Comparison of ENCODE assay signal across 21 cellular contexts in the genomic region with DNA sequence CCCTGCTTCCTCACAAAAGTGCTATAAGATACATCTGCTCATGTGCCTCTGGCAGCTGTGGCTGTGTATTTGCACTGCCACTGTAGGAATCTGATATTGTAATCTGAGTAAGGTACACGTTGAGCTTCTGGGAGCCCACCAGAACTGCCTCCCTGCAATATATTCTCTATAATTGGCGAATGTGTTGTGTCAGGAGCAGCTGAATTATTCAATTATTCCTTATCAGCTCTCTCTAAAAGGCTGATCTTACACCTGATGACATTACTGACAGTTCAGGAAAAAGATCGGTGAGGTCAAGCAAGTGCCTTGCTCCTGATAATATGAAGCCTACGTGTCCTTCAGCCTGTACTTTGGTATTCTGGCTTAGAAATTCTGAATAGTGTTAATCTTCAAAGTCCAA.
"Had no signal": no experiment of that assay in that cellular context is flagged by ENCODE, and none has a peak within 500 bp of the region (broad histone marks: within the 10 kb centered on the region; RNA-seq: fewer than 3 reads in every experiment).

No MANE protein-coding gene starts in this region.

- H3K4me3 ChIP-seq: cardiac muscle cell, K562, SK-N-MC had no signal

- H3K27ac ChIP-seq: brain microvascular endothelial cell, cardiac muscle cell, SK-N-MC, VCaP had no signal

- H3K27me3 ChIP-seq: brain microvascular endothelial cell, cardiac muscle cell had no signal

- ATAC-seq: activated T-cell treated with anti-CD3 and anti-CD28 coated beads, Interleukin-2, amount 50 U/mL, for 4 hours; K562 had no signal

- DNase-seq: activated CD4-positive, alpha-beta memory T cell treated with anti-CD3 and anti-CD28 coated beads for 36 hours; activated CD4-positive, alpha-beta T cell treated with anti-CD3 and anti-CD28 coated beads, Interleukin-2, amount 10 ng/mL, durations not matched to agents 7 days and 5 days; activated CD4-positive, CD25-positive, alpha-beta regulatory T cell; activated CD8-positive, alpha-beta memory T cell treated with anti-CD3 and anti-CD28 coated beads for 24 hours; activated gamma-delta T cell; activated naive CD4-positive, alpha-beta T cell treated with anti-CD3 and anti-CD28 coated beads, Interleukin-2, amount 10 ng/mL, durations not matched to agents 7 days and 5 days; activated naive CD8-positive, alpha-beta T cell treated with anti-CD3 and anti-CD28 coated beads for 36 hours; activated T-cell treated with anti-CD3 and anti-CD28 coated beads, Interleukin-2, amount 50 U/mL, for 4 hours; brain microvascular endothelial cell; Kasumi-1; NCI-H1048; NCI-H1694; NCI-H2029; NCI-H510A treated with DMSO at 0.1 percent for 48 hours; NCI-H82; SIG-M5; T-helper 1 cell had no signal

- H3K36me3 ChIP-seq: brain microvascular endothelial cell, cardiac muscle cell had no signal
